Comparison of ENCODE assay signal across 8 cellular contexts in genomic region chr7:47968852-47969774, GRCh38. TPM values are rescaled to one million over a fixed set of nuclear protein-coding genes. Genes with fewer than 3 reads are reported as not detected.
DNase-seq lines count a peak whose midpoint lies in the region; ATAC-seq and TF ChIP-seq lines count a peak whose summit lies in the region.

No MANE protein-coding gene starts in this region.

- no peak overlapping the region for H3K4me3 Mint-ChIP-seq in activated naive CD8-positive, alpha-beta T cell treated with anti-CD3 and anti-CD28 coated beads, Interleukin-2, amount 10 ng/mL, durations not matched to agents 7 days and 5 days

- H3K27ac Mint-ChIP-seq in activated naive CD8-positive, alpha-beta T cell treated with anti-CD3 and anti-CD28 coated beads, Interleukin-2, amount 10 ng/mL, durations not matched to agents 7 days and 5 days = no peak overlapping the region

- intact Hi-C loops in heart left ventricle (cut with DNase I) = loop anchor here in 6 of 10 donors (1.0 to 5.0 kb wide), 3 partner anchors 24 to 177 kb away; no protein-coding TSS in a partner anchor

- H3K9me3 ChIP-seq in heart left ventricle = no peaks in the 10 kb centered on the region

- WGBS in heart left ventricle, 4 donors = 48 to 60% (median 50%) methylated on average over 5 of the region's 5 CpGs

- no peaks in the 10 kb centered on the region for H3K9me3 Mint-ChIP-seq in activated naive CD8-positive, alpha-beta T cell treated with anti-CD3 and anti-CD28 coated beads, Interleukin-2, amount 10 ng/mL, durations not matched to agents 7 days and 5 days

- TF ChIP-seq CTCF in RWPE1 (conservative IDR thresholded peaks at IDR 0.05; ENCODE audit: low read depth) (peak; percentile 86), heart left ventricle (IDR thresholded peaks at IDR 0.05) (peak; percentile 73 to 97 (median 87))

- POLR2A ChIA-PET in RWPE1 (lab: Yijun Ruan, JAX; ENCODE audit: low non-redundant PET) = no interaction called here
- POLR2A ChIA-PET in activated naive CD8-positive, alpha-beta T cell treated with anti-CD3 and anti-CD28 coated beads, Interleukin-2, amount 10 ng/mL, durations not matched to agents 7 days and 5 days (lab: Charles Lee) = interaction anchor here (0.6 to 0.7 kb wide), 3 partner anchors 132 to 622 kb away, joined by 3 read pairs; no protein-coding TSS in a partner anchor

- H3K27ac ChIP-seq in RWPE1 (no peak overlapping the region), heart left ventricle (peak overlapping the region in 4 of 12 donors; percentile 21 to 77 (median 26))

- peaks cover 0 to 45% (median 9%) of the 10 kb centered on the region in 12 donors for H3K4me1 ChIP-seq in heart left ventricle

- CTCF ChIA-PET in RWPE1 (lab: Yijun Ruan, JAX) = interaction anchor here (0.5 to 1.4 kb wide), 8 partner anchors 14 to 1326 kb away, joined by 3 to 6 read pairs (median 3); no protein-coding TSS in a partner anchor

- no peaks in the 10 kb centered on the region for H3K27me3 ChIP-seq in heart left ventricle

- peaks cover 31% of the 10 kb centered on the region for H3K36me3 Mint-ChIP-seq in activated naive CD8-positive, alpha-beta T cell treated with anti-CD3 and anti-CD28 coated beads, Interleukin-2, amount 10 ng/mL, durations not matched to agents 7 days and 5 days

- H3K27me3 Mint-ChIP-seq in activated naive CD8-positive, alpha-beta T cell treated with anti-CD3 and anti-CD28 coated beads, Interleukin-2, amount 10 ng/mL, durations not matched to agents 7 days and 5 days = no peaks in the 10 kb centered on the region

- no peak overlapping the region for H3K4me3 ChIP-seq in heart left ventricle

- peaks cover 0 to 92% (median 83%) of the 10 kb centered on the region in 9 donors for H3K36me3 ChIP-seq in heart left ventricle

- DNase-seq in DMS114 treated with DMSO at 0.1 percent for 48 hours (lab: John Stamatoyannopoulos, UW; ENCODE audit: unreplicated experiment) (peak; percentile 65), HuH-7.5 (ENCODE audit: low spot score) (peak; percentile 82), RWPE1 (ENCODE audit: low spot score) (peak; percentile 72), heart left ventricle (peak; percentile 62 to 74 (median 68)), retina (peak; percentile 61), cortex of kidney (lab: John Stamatoyannopoulos, UW) (no peak)
- peak; percentile 44 for DNase-seq in activated naive CD8-positive, alpha-beta T cell treated with anti-CD3 and anti-CD28 coated beads, Interleukin-2, amount 10 ng/mL, durations not matched to agents 7 days and 5 days

- peaks cover 14% of the 10 kb centered on the region for H3K4me1 Mint-ChIP-seq in activated naive CD8-positive, alpha-beta T cell treated with anti-CD3 and anti-CD28 coated beads, Interleukin-2, amount 10 ng/mL, durations not matched to agents 7 days and 5 days

- TF ChIP-seq POLR2A in heart left ventricle (IDR thresholded peaks at IDR 0.05) = no peak

- ATAC-seq in GM21360 (IDR thresholded peaks at IDR 0.05; ENCODE audit: unreplicated experiment) = peak; percentile 87
- peak; percentile 56 for ATAC-seq in activated naive CD8-positive, alpha-beta T cell treated with anti-CD3 and anti-CD28 coated beads, Interleukin-2, amount 10 ng/mL, durations not matched to agents 7 days and 5 days (ENCODE audit: low read depth)
- ATAC-seq in heart left ventricle = peak; percentile 59 to 83 (median 70)

RNA-seq across cellular contexts. Expression of gene HUS1, which starts 10.3 kb away (rescaled TPM):
- 10 to 100 TPM; 40.6 to 44.9 TPM for total RNA-seq in activated naive CD8-positive, alpha-beta T cell treated with anti-CD3 and anti-CD28 coated beads, Interleukin-2, amount 10 ng/mL, durations not matched to agents 7 days and 5 days
- total RNA-seq in heart left ventricle = 10 to 100 TPM; 21.9 to 43.3 (median 27.5) TPM
- 10 to 100 TPM; 10.9 to 20.0 TPM for polyA plus RNA-seq in heart left ventricle

RNA-seq across cellular contexts. Expression of gene PKD1L1, which starts 20.8 kb away (rescaled TPM):
- under 1 TPM; 0.17 to 0.34 TPM for total RNA-seq in activated naive CD8-positive, alpha-beta T cell treated with anti-CD3 and anti-CD28 coated beads, Interleukin-2, amount 10 ng/mL, durations not matched to agents 7 days and 5 days
- 1 to 10 TPM; 1.1 to 3.7 (median 2.5) TPM for total RNA-seq in heart left ventricle
- 1 to 10 TPM; 1.3 to 2.1 TPM for polyA plus RNA-seq in heart left ventricle

RNA-seq across cellular contexts. Expression of gene SUN3, which starts 59.8 kb away (rescaled TPM):
- not detected for total RNA-seq in activated naive CD8-positive, alpha-beta T cell treated with anti-CD3 and anti-CD28 coated beads, Interleukin-2, amount 10 ng/mL, durations not matched to agents 7 days and 5 days
- total RNA-seq in heart left ventricle = not detected
- not detected for polyA plus RNA-seq in heart left ventricle
